In the genomic region with DNA sequence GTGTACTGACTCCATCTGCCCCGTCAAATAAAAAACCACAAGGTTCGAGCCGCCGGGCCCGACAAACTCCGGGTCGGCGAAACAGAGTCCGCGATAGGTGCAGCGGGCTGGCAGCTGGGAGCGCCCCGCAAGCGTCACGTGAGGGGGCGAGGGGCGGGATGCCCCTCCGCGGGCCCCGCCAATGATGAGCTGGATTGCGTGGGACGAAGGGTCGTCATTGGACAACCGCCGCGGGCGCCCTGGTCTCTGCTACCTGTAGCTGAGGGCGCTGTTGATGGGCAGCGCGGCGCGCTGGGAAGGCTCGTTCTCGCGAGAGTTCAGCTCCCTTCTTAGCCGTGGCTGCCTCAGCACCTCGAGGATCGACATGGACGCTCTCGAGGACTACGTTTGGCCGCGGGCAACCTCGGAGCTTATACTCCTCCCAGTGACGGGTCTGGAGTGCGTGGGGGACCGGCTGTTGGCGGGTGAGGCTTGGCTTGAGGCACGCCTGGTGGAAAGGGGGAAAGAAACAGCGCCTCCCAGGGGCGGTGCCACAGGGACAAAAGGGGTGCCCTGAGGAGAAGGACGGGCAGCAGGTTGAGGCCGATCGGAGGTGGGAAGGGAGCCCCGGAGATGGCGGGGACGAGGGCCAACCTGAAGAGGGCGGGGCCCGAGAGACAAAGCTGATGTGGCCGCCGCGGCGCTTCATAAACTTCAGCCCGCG, we compare ENCODE assay signal across 8 cellular contexts.
DNase-seq lines count a peak whose midpoint lies in the region; ATAC-seq and TF ChIP-seq lines count a peak whose summit lies in the region.

A gene with protein sequence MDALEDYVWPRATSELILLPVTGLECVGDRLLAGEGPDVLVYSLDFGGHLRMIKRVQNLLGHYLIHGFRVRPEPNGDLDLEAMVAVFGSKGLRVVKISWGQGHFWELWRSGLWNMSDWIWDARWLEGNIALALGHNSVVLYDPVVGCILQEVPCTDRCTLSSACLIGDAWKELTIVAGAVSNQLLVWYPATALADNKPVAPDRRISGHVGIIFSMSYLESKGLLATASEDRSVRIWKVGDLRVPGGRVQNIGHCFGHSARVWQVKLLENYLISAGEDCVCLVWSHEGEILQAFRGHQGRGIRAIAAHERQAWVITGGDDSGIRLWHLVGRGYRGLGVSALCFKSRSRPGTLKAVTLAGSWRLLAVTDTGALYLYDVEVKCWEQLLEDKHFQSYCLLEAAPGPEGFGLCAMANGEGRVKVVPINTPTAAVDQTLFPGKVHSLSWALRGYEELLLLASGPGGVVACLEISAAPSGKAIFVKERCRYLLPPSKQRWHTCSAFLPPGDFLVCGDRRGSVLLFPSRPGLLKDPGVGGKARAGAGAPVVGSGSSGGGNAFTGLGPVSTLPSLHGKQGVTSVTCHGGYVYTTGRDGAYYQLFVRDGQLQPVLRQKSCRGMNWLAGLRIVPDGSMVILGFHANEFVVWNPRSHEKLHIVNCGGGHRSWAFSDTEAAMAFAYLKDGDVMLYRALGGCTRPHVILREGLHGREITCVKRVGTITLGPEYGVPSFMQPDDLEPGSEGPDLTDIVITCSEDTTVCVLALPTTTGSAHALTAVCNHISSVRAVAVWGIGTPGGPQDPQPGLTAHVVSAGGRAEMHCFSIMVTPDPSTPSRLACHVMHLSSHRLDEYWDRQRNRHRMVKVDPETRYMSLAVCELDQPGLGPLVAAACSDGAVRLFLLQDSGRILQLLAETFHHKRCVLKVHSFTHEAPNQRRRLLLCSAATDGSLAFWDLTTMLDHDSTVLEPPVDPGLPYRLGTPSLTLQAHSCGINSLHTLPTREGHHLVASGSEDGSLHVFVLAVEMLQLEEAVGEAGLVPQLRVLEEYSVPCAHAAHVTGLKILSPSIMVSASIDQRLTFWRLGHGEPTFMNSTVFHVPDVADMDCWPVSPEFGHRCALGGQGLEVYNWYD (plus strand): TSS at position 324 of the 703 bp plus-strand sequence. CDS start 41 bp downstream, at position 365.

- in situ Hi-C loops in astrocyte of the spinal cord (cut with HindIII; ENCODE audit: low sequenced_read_pairs), result no loop called here

- ATAC-seq in GM18511 (IDR thresholded peaks at IDR 0.05; ENCODE audit: unreplicated experiment), result peak; percentile 89
- ATAC-seq in HG03039 (IDR thresholded peaks at IDR 0.05; ENCODE audit: unreplicated experiment), result peak; percentile 76

- H3K4me3 ChIP-seq in astrocyte of the spinal cord (ENCODE audit: low read depth, low read length), result peak within 1 kb of the TSS; percentile 94
- H3K4me3 ChIP-seq in retinal pigment epithelial cell (ENCODE audit: low read length), result peak within 1 kb of the TSS; percentile 76

- H3K27ac ChIP-seq in 22Rv1, result peak within 1 kb of the TSS; percentile 98

- DNase-seq in NCI-H2081 (lab: John Stamatoyannopoulos, UW) (peak; percentile 91 to 96), T1000 (lab: John Stamatoyannopoulos, UW) (peak; percentile 97), astrocyte of the spinal cord (ENCODE audit: low read depth, low spot score) (peak; percentile 99), hypothalamus (lab: John Stamatoyannopoulos, UW) (peak; percentile 66 to 98 (median 95)), retinal pigment epithelial cell (ENCODE audit: low read depth) (peak; percentile 94)

- TF ChIP-seq CTCF in 22Rv1 (IDR thresholded peaks at IDR 0.05) (peak; percentile 54), astrocyte of the spinal cord (IDR thresholded peaks at IDR 0.05; ENCODE audit: low read depth, low read length) (peak; percentile 39), retinal pigment epithelial cell (conservative IDR thresholded peaks at IDR 0.05; ENCODE audit: low read depth, low read length) (peak; percentile 51)

Comparison
In these comparisons a context has a peak if more than half of its experiments do, and no peak if none do; other contexts are left out.
1. Peak in every context shown above with its lines: DNase-seq, ATAC-seq, H3K4me3 ChIP-seq and H3K27ac ChIP-seq.